8 cellular contexts compared by ENCODE assay signal in the genomic region with DNA sequence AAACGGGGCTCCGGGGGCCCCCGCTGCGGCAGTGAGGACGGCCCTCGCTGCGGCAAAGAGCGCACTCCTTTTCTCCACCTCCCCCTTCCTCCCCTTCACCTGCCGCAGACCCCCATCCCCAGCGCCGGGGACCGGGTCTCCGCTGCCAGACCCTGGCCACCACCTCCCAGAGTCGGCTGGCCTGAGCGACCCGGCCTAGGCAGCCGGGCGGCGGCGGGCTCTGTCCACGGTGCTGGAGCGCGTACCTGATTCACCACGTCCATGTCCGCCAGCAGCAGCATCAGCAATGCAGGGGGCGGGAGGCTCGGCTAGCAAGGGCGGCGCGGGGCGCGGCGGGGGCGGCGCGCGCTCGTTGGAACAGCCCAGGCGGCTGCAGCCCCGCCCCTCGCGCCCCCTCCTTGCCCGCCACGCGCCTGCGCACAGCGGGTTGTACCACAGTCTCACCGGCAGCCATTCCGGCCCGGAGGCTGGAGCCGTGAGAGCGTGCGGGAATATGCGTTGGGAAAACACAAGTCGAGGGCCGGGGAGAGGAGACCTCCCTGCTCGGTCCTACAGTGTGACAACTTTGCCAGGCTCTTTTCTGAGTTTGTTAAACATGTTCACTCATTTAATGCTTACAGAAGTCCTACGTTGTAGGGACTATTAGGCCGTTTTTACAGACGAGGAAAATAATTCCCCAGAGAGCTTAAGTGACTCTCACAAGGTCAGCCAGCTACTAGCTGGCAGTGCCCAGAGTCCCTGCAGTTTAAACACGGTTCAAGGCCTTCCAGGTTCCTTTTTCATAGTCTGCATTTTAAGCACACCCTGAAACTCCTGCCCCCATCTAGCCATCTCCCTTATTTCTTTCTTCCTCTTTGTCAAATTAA. TPM values are rescaled to one million over a fixed set of nuclear protein-coding genes. Genes with fewer than 3 reads are reported as not detected.
DNase-seq lines count a peak whose midpoint lies in the region; ATAC-seq and TF ChIP-seq lines count a peak whose summit lies in the region.

A gene (minus strand): TSS at position 288 of the 866 bp plus-strand sequence. CDS start 7 bp downstream, at position 281.

- no peaks in the 10 kb centered on the region for H3K36me3 ChIP-seq in KOPT-K1 (ENCODE audit: insufficient read depth, low read length)
- H3K36me3 ChIP-seq in RWPE2 (ENCODE audit: low read depth), result no peaks in the 10 kb centered on the region
- H3K36me3 ChIP-seq in neutrophil, result no peaks in the 10 kb centered on the region

- H3K4me1 ChIP-seq in RWPE2 (ENCODE audit: insufficient read depth, poor library complexity, severe bottlenecking) (no peaks in the 10 kb centered on the region), foreskin keratinocyte (no peaks in the 10 kb centered on the region), neutrophil (ENCODE audit: control insufficient read depth in 1 of 2, insufficient read depth in 1 of 2, low read depth in 1 of 2, low read length in 1 of 2) (peaks cover 0 to 9% of the 10 kb centered on the region in 2 experiments)

- DNase-seq in EH (ENCODE audit: low read depth) (peak; percentile 87), RWPE2 (ENCODE audit: low spot score) (peak; percentile 85), activated gamma-delta T cell (lab: John Stamatoyannopoulos, UW) (peak; percentile 84), foreskin keratinocyte (peak in 1 of 2 donors; percentile 52), stromal cell of bone marrow (ENCODE audit: low read depth) (peak; percentile 53)

- H3K4me3 ChIP-seq in RWPE2 (ENCODE audit: severe bottlenecking) (peak within 1 kb of the TSS; percentile 13), neutrophil (ENCODE audit: low read depth in 1 of 2, low read length in 1 of 2) (peak within 1 kb of the TSS; percentile 32 to 43)

- peak; percentile 94 for ATAC-seq in GM21786 (IDR thresholded peaks at IDR 0.05; ENCODE audit: unreplicated experiment)
- ATAC-seq in RWPE2 (ENCODE audit: low read depth), result peak; percentile 96
- ATAC-seq in foreskin keratinocyte, result peak; percentile 96

- H3K9me3 ChIP-seq in KOPT-K1 (ENCODE audit: insufficient read depth, low read length, poor library complexity, severe bottlenecking) (no peaks in the 10 kb centered on the region), RWPE2 (ENCODE audit: severe bottlenecking) (no peaks in the 10 kb centered on the region), neutrophil (no peaks in the 10 kb centered on the region)

- H3K27ac ChIP-seq in KOPT-K1 (ENCODE audit: low read depth, low read length, poor library complexity, severe bottlenecking) (peak within 1 kb of the TSS; percentile 46), RWPE2 (ENCODE audit: poor library complexity, severe bottlenecking) (no peak within 1 kb of the TSS), foreskin keratinocyte (peak within 1 kb of the TSS; percentile 60), neutrophil (no peak within 1 kb of the TSS)

- no peaks in the 10 kb centered on the region for H3K27me3 ChIP-seq in RWPE2 (ENCODE audit: insufficient read depth, poor library complexity, severe bottlenecking)
- H3K27me3 ChIP-seq in foreskin keratinocyte, result no peaks in the 10 kb centered on the region
- peaks cover 29% of the 10 kb centered on the region for H3K27me3 ChIP-seq in neutrophil

- no peak for TF ChIP-seq CTCF in RWPE2 (IDR thresholded peaks at IDR 0.05; ENCODE audit: poor library complexity, severe bottlenecking)
- TF ChIP-seq CTCF in foreskin keratinocyte (conservative IDR thresholded peaks at IDR 0.05), result no peak
- no peak for TF ChIP-seq CTCF in neutrophil (IDR thresholded peaks at IDR 0.05)

RNA-seq across cellular contexts. Expression of the gene that starts here (rescaled TPM):
- 0.20 and 0.28 TPM in 2 replicates for total RNA-seq in foreskin keratinocyte
- 0.20 and 0.31 TPM in 2 replicates for polyA plus RNA-seq in foreskin keratinocyte

Comparison
In these comparisons a context has a peak if more than half of its experiments do, and no peak if none do; other contexts are left out.
1. Peak in ATAC-seq and H3K27ac ChIP-seq in foreskin keratinocyte; RNA of the gene not detected or under 1 TPM.